Comparison of ENCODE assay signal across 1 cellular context in the genomic region with DNA sequence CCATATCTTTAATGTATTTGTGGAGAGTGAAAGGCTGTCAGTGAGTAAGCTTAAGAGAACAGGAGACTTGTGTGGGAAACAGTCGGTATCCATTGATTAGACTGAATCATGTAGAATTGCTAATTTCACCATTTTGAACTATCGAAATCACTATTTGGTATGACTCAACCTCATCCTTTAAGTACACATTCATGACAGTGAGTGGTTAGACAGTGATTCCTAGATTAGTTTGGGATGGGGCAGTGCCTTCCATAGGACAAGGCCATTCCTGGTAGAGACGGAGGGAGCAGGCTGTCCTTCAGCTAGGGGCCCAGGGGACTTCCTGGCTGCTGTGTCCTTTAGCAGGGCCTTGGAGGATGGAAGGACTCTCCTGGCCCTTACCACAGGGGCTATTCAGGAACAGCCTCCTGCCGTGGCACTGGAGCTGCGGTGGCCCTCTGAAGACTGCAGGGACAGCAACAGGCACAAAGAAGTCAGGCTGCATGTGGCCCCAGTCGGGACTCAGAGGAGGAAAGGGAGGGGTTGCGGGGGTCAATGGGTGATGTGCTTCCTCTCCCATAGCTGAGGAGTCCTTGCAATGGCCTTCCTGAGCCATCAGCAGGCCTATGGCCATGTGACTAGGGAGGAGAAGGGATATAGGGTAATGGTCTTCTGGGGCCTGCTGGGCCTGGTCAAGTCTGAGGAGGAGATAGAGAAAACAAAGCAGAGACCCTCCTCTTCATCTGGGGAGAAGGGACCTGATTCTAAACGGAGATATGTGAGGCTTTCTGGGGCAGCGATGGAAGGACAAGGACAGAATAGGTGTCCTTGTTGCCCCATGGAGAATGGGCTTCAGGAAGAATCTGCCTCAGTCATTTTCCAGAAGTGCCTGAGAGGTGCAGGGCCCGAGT.
A peak's percentile ranks its signal among the peaks of the same experiment; 100 is the strongest.
TF ChIP-seq lines count a peak whose summit lies in the region.

No MANE protein-coding gene starts in this region.

TF ChIP-seq in HepG2, 621 proteins besides CTCF, POLR2A, EP300 and RAD21 (continued from another document):
- TF ChIP-seq, protein P1, sequence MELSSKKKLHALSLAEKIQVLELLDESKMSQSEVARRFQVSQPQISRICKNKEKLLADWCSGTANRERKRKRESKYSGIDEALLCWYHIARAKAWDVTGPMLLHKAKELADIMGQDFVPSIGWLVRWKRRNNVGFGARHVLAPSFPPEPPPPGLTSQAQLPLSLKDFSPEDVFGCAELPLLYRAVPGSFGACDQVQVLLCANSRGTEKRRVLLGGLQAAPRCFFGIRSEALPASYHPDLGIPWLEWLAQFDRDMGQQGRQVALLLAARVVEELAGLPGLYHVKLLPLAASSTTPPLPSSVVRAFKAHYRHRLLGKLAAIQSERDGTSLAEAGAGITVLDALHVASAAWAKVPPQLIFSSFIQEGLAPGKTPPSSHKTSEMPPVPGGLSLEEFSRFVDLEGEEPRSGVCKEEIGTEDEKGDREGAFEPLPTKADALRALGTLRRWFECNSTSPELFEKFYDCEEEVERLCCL (CRISPR knock-in tag; IDR thresholded peaks at IDR 0.05; ENCODE audit: borderline replicate concordance), result no peak
- TF ChIP-seq ISX (CRISPR knock-in tag; conservative IDR thresholded peaks at IDR 0.05) (no peak), IRF2 (CRISPR knock-in tag; IDR thresholded peaks at IDR 0.05) (0 out of 2 replicates have a peak, but pooled peaks have one; percentile 8), GATAD1 (CRISPR knock-in tag; IDR thresholded peaks at IDR 0.05) (no peak)
- TF ChIP-seq, protein P2, sequence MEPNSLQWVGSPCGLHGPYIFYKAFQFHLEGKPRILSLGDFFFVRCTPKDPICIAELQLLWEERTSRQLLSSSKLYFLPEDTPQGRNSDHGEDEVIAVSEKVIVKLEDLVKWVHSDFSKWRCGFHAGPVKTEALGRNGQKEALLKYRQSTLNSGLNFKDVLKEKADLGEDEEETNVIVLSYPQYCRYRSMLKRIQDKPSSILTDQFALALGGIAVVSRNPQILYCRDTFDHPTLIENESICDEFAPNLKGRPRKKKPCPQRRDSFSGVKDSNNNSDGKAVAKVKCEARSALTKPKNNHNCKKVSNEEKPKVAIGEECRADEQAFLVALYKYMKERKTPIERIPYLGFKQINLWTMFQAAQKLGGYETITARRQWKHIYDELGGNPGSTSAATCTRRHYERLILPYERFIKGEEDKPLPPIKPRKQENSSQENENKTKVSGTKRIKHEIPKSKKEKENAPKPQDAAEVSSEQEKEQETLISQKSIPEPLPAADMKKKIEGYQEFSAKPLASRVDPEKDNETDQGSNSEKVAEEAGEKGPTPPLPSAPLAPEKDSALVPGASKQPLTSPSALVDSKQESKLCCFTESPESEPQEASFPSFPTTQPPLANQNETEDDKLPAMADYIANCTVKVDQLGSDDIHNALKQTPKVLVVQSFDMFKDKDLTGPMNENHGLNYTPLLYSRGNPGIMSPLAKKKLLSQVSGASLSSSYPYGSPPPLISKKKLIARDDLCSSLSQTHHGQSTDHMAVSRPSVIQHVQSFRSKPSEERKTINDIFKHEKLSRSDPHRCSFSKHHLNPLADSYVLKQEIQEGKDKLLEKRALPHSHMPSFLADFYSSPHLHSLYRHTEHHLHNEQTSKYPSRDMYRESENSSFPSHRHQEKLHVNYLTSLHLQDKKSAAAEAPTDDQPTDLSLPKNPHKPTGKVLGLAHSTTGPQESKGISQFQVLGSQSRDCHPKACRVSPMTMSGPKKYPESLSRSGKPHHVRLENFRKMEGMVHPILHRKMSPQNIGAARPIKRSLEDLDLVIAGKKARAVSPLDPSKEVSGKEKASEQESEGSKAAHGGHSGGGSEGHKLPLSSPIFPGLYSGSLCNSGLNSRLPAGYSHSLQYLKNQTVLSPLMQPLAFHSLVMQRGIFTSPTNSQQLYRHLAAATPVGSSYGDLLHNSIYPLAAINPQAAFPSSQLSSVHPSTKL (CRISPR knock-in tag; IDR thresholded peaks at IDR 0.05), result peak; percentile 28; the same call in 1 of the 2 replicates
- TF ChIP-seq, protein P3, sequence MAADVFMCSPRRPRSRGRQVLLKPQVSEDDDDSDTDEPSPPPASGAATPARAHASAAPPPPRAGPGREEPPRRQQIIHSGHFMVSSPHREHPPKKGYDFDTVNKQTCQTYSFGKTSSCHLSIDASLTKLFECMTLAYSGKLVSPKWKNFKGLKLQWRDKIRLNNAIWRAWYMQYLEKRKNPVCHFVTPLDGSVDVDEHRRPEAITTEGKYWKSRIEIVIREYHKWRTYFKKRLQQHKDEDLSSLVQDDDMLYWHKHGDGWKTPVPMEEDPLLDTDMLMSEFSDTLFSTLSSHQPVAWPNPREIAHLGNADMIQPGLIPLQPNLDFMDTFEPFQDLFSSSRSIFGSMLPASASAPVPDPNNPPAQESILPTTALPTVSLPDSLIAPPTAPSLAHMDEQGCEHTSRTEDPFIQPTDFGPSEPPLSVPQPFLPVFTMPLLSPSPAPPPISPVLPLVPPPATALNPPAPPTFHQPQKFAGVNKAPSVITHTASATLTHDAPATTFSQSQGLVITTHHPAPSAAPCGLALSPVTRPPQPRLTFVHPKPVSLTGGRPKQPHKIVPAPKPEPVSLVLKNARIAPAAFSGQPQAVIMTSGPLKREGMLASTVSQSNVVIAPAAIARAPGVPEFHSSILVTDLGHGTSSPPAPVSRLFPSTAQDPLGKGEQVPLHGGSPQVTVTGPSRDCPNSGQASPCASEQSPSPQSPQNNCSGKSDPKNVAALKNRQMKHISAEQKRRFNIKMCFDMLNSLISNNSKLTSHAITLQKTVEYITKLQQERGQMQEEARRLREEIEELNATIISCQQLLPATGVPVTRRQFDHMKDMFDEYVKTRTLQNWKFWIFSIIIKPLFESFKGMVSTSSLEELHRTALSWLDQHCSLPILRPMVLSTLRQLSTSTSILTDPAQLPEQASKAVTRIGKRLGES (CRISPR knock-in tag; IDR thresholded peaks at IDR 0.05; ENCODE audit: borderline replicate concordance), result no peak
